Comparison of ENCODE assay signal across 9 cellular contexts in the genomic region with DNA sequence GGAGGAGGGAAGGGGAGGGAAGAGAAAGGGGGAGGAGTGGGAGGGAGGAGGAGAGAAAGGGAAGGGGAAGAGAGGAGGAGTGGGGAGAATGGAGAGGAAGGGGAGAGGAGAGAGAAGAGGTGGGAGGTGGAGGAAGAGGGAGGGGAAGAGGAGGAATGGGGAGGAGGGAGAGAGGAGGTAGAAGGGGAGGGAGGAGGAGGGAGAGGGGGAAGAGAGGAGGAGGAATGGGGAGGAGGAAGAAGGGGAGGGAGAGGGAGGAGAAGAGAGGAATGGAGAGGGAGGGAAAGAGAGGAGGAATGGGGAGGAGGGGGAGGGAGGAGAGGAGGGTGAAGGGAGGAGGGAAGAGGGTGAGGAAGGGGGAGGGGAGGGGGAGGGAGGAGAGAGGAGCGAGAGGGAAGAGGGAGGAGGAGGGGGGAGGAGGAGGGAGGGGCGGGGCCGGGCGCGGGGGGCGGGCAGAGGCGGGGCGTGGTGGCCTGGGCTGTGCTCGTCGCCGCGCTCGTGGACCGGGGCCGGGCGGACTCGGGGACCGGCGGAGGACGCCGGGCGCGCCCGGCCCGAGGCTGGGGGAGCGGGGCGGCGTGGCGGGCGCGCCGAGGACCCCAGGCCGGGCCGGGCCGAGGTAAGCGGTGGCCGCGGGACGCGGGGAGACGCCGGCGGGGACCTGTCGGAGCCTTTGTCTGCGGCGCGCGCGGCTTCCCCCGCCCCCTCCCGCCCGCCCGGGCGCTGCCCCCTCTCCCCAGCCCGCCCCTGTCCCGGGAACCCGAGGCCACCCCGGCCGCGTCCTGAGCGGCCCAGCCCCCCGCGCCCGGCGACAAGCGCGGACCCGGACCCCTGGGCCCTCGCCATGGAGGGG. TPM values are rescaled to one million over a fixed set of nuclear protein-coding genes. Genes with fewer than 3 reads are reported as not detected.
A peak's percentile ranks its signal among the peaks of the same experiment; 100 is the strongest.
DNase-seq lines count a peak whose midpoint lies in the region; ATAC-seq and TF ChIP-seq lines count a peak whose summit lies in the region.
"Had no signal": no experiment of that assay in that cellular context is flagged by ENCODE, and none has a peak within 500 bp of the region (broad histone marks: within the 10 kb centered on the region; RNA-seq: fewer than 3 reads in every experiment).

A gene with protein sequence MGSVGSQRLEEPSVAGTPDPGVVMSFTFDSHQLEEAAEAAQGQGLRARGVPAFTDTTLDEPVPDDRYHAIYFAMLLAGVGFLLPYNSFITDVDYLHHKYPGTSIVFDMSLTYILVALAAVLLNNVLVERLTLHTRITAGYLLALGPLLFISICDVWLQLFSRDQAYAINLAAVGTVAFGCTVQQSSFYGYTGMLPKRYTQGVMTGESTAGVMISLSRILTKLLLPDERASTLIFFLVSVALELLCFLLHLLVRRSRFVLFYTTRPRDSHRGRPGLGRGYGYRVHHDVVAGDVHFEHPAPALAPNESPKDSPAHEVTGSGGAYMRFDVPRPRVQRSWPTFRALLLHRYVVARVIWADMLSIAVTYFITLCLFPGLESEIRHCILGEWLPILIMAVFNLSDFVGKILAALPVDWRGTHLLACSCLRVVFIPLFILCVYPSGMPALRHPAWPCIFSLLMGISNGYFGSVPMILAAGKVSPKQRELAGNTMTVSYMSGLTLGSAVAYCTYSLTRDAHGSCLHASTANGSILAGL (plus strand): TSS at position 480 of the 853 bp plus-strand sequence. CDS start 4,874 bp downstream, outside the sequence.

- CTCF ChIA-PET in activated CD4-positive, alpha-beta T cell treated with anti-CD3 and anti-CD28 coated beads for 36 hours (lab: Charles Lee): no interaction called here

- POLR2A ChIA-PET in activated CD4-positive, alpha-beta T cell treated with anti-CD3 and anti-CD28 coated beads for 36 hours (lab: Charles Lee): no interaction called here

- H3K36me3 Mint-ChIP-seq in activated CD4-positive, alpha-beta T cell treated with anti-CD3 and anti-CD28 coated beads for 36 hours (ENCODE audit: low read depth): no peaks in the 10 kb centered on the region
- H3K36me3 Mint-ChIP-seq in nephron (ENCODE audit: low read depth): no peaks in the 10 kb centered on the region

- no peaks in the 10 kb centered on the region for H3K9me3 Mint-ChIP-seq in activated CD4-positive, alpha-beta T cell treated with anti-CD3 and anti-CD28 coated beads for 36 hours (ENCODE audit: low read depth)
- no peaks in the 10 kb centered on the region for H3K9me3 Mint-ChIP-seq in nephron
- H3K9me3 Mint-ChIP-seq: stimulated activated naive CD8-positive, alpha-beta T cell treated with anti-CD3 and anti-CD28 coated beads, Interleukin-15, Interleukin-2, amounts not matched to agents 100 ng/mL and 50 ng/mL, for 24 hours had no signal

- H3K27me3 Mint-ChIP-seq in activated CD4-positive, alpha-beta T cell treated with anti-CD3 and anti-CD28 coated beads for 36 hours: peaks cover 9% of the 10 kb centered on the region
- H3K27me3 Mint-ChIP-seq in nephron (ENCODE audit: low read depth): peaks cover 18% of the 10 kb centered on the region

- ATAC-seq in activated CD4-positive, alpha-beta T cell treated with anti-CD3 and anti-CD28 coated beads for 36 hours: peak; percentile 68
- no peak for ATAC-seq in HG02840 (IDR thresholded peaks at IDR 0.05; ENCODE audit: low FRiP score, unreplicated experiment)

- peak; percentile 47 for DNase-seq in activated CD4-positive, alpha-beta T cell treated with anti-CD3 and anti-CD28 coated beads for 36 hours
- no peak for DNase-seq in activated CD4-positive, alpha-beta T cell treated with anti-CD3 and anti-CD28 coated beads, Interleukin-2, amount 50 U/mL, for 1 hour
- peak; percentile 39 for DNase-seq in RPMI7951 (ENCODE audit: low read depth)
- DNase-seq in epithelial cell of proximal tubule (ENCODE audit: low read depth): no peak
- no peak for DNase-seq in effector CD4-positive, alpha-beta T cell
- no peak for DNase-seq in kidney glomerular epithelial cell (lab: John Stamatoyannopoulos, UW)

- intact Hi-C loops in activated CD4-positive, alpha-beta T cell treated with anti-CD3 and anti-CD28 coated beads for 36 hours (cut with DNase I, micrococcal nuclease): no loop called here

- TF ChIP-seq CTCF in epithelial cell of proximal tubule (conservative IDR thresholded peaks at IDR 0.05; ENCODE audit: low read depth, low read length) (no peak), nephron (IDR thresholded peaks at IDR 0.05; ENCODE audit: unreplicated experiment in 3 of 3) (no peak)

- no peaks in the 10 kb centered on the region for H3K4me1 Mint-ChIP-seq in activated CD4-positive, alpha-beta T cell treated with anti-CD3 and anti-CD28 coated beads for 36 hours
- peaks cover 10% of the 10 kb centered on the region for H3K4me1 Mint-ChIP-seq in nephron

- H3K27ac Mint-ChIP-seq in activated CD4-positive, alpha-beta T cell treated with anti-CD3 and anti-CD28 coated beads for 36 hours: no peak within 1 kb of the TSS
- H3K27ac Mint-ChIP-seq in nephron: no peak within 1 kb of the TSS
- H3K27ac Mint-ChIP-seq: stimulated activated naive CD8-positive, alpha-beta T cell treated with anti-CD3 and anti-CD28 coated beads, Interleukin-15, Interleukin-2, amounts not matched to agents 100 ng/mL and 50 ng/mL, for 24 hours had no signal

- peak within 1 kb of the TSS; percentile 51 for H3K4me3 ChIP-seq in epithelial cell of proximal tubule (ENCODE audit: low read depth, low read length)

- H3K4me3 Mint-ChIP-seq in activated CD4-positive, alpha-beta T cell treated with anti-CD3 and anti-CD28 coated beads for 36 hours: no peak within 1 kb of the TSS
- H3K4me3 Mint-ChIP-seq in nephron: peak within 1 kb of the TSS; percentile 67 to 77 (median 67)

RNA-seq across cellular contexts. Expression of the gene that starts here (rescaled TPM):
- 1 to 10 TPM; 1.0 to 1.7 TPM for total RNA-seq in activated CD4-positive, alpha-beta T cell treated with anti-CD3 and anti-CD28 coated beads for 36 hours
- 0.78 and 1.4 TPM in 2 replicates for total RNA-seq in RPMI7951 (2014; rRNA removed; shearing (Covaris generic))
- 2.3 and 8.2 TPM in 2 replicates for total RNA-seq in epithelial cell of proximal tubule

Comparison
In these comparisons a context has a peak if more than half of its experiments do, and no peak if none do; other contexts are left out.
1. DNase-seq: peak in activated CD4-positive, alpha-beta T cell treated with anti-CD3 and anti-CD28 coated beads for 36 hours (single experiment) and RPMI7951 (single experiment); none in activated CD4-positive, alpha-beta T cell treated with anti-CD3 and anti-CD28 coated beads, Interleukin-2, amount 50 U/mL, for 1 hour (single experiment), epithelial cell of proximal tubule (single experiment), effector CD4-positive, alpha-beta T cell (single experiment) and kidney glomerular epithelial cell (single experiment).